ENCODE assay signal across 18 cellular contexts in the genomic region with DNA sequence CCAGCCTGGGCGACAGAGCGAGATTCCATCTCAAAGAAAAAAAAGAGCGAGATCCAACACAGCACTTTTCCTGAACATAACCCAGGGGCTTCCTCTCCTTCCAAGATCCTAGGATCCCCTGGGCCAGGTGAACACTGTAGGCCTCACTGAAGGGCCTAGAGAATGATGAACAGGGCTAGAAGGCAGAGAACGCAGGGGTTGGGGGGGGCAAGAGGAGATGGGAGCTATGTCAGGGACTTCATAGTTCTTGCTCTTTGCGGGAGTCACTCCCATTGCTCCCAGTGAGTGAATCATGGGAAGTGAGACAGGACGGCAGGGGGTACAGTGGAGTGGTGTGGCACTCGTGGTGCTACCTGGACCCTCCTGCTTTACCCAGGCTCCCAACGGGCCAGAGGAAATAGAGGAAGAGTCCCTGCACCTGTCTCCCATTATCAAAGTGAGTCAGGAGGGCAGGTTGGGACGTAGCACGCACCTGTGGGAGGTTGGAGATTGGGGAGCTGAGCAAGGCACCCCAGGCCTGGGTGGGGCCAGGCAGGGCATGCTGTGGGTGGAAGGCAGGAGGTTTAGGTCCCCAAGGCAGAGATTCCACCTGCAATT. TPM values are rescaled to one million over a fixed set of nuclear protein-coding genes. Genes with fewer than 3 reads are reported as not detected.
DNase-seq lines count a peak whose midpoint lies in the region; ATAC-seq and TF ChIP-seq lines count a peak whose summit lies in the region.
"Had no signal": no experiment of that assay in that cellular context is flagged by ENCODE, and none has a peak within 500 bp of the region (broad histone marks: within the 10 kb centered on the region; RNA-seq: fewer than 3 reads in every experiment).

No MANE protein-coding gene starts in this region.

- TF ChIP-seq POLR2A in sigmoid colon (IDR thresholded peaks at IDR 0.05), result no peak

- H3K27me3 ChIP-seq in RWPE2 (ENCODE audit: insufficient read depth, poor library complexity, severe bottlenecking), result no peaks in the 10 kb centered on the region
- no peaks in the 10 kb centered on the region for H3K27me3 ChIP-seq in foreskin keratinocyte
- H3K27me3 ChIP-seq in sigmoid colon, result no peaks in the 10 kb centered on the region

- no peaks in the 10 kb centered on the region for H3K9me3 ChIP-seq in RWPE2 (ENCODE audit: severe bottlenecking)
- H3K9me3 ChIP-seq in sigmoid colon, result no peaks in the 10 kb centered on the region

- no peak for TF ChIP-seq EP300 in sigmoid colon (IDR thresholded peaks at IDR 0.05)

- TF ChIP-seq CTCF in RWPE2 (IDR thresholded peaks at IDR 0.05; ENCODE audit: poor library complexity, severe bottlenecking), result no peak
- no peak for TF ChIP-seq CTCF in foreskin keratinocyte (conservative IDR thresholded peaks at IDR 0.05)
- no peak for TF ChIP-seq CTCF in sigmoid colon (IDR thresholded peaks at IDR 0.05)

- ATAC-seq in RWPE2 (ENCODE audit: low read depth) (peak; percentile 37), foreskin keratinocyte (peak; percentile 74)
- ATAC-seq: stimulated activated naive CD8-positive, alpha-beta T cell treated with anti-CD3 and anti-CD28 coated beads, Interleukin-15, Interleukin-2, amounts not matched to agents 100 U/mL and 50 U/mL, for 24 hours had no signal

- peaks cover 39% of the 10 kb centered on the region for H3K4me1 ChIP-seq in RWPE2 (ENCODE audit: insufficient read depth, poor library complexity, severe bottlenecking)
- peaks cover 43% of the 10 kb centered on the region for H3K4me1 ChIP-seq in foreskin keratinocyte
- peaks cover 5 to 36% (median 23%) of the 10 kb centered on the region in 4 donors for H3K4me1 ChIP-seq in sigmoid colon

- H3K36me3 ChIP-seq in RWPE2 (ENCODE audit: low read depth) (peaks cover 23% of the 10 kb centered on the region), sigmoid colon (no peaks in the 10 kb centered on the region)

- 54 to 82% methylated on average over 10 of the region's 10 CpGs for WGBS in sigmoid colon, 2 donors

- H3K4me3 ChIP-seq in RWPE2 (ENCODE audit: severe bottlenecking) (no peak overlapping the region), sigmoid colon (no peak overlapping the region)

- DNase-seq in HPDE6-E6E7 (ENCODE audit: extremely low spot score) (peak; percentile 65), RWPE2 (ENCODE audit: low spot score) (peak; percentile 76), foreskin keratinocyte (peak; percentile 71 to 88), sigmoid colon (no peak), NCI-H146 (lab: John Stamatoyannopoulos, UW) (no peak), germinal center (ENCODE audit: low spot score) (no peak)
- DNase-seq in stimulated activated CD4-positive, alpha-beta T cell treated with anti-CD3 and anti-CD28 coated beads, Interleukin-4, amount 100 ng/mL, for 24 hours, result no peak
- DNase-seq: activated CD4-positive, alpha-beta T cell treated with anti-CD3 and anti-CD28 coated beads for 1 hour; activated T-cell treated with anti-CD3 and anti-CD28 coated beads, Interleukin-2, amount 50 U/mL, for 24 hours; CD4-positive, alpha-beta T cell; dermis blood vessel endothelial cell; GF-D8; NCI-H1092 treated with DMSO at 0.1 percent for 48 hours; retina; stimulated activated naive CD8-positive, alpha-beta T cell treated with anti-CD3 and anti-CD28 coated beads, Interleukin-15, Interleukin-2, amounts not matched to agents 100 U/mL and 50 U/mL, for 24 hours; SW 1271 had no signal

- H3K27ac ChIP-seq in RWPE2 (ENCODE audit: poor library complexity, severe bottlenecking) (peak overlapping the region; percentile 98), foreskin keratinocyte (no peak overlapping the region), sigmoid colon (peak overlapping the region in 3 of 4 donors; percentile 6 to 92 (median 86))

- intact Hi-C loops in sigmoid colon (cut with DNase I), result no loop called here

RNA-seq across cellular contexts. Expression of a gene that starts 1.3 kb away (rescaled TPM):
- 445 and 504 TPM in 2 replicates for total RNA-seq in foreskin keratinocyte
- polyA plus RNA-seq in foreskin keratinocyte, result 626 and 720 TPM in 2 replicates
- 10 to 100 TPM; 20.6 to 63.1 (median 35.5) TPM for total RNA-seq in sigmoid colon
- polyA plus RNA-seq in sigmoid colon, result 1,000 to 10,000 TPM; 3,181 to 3,526 (median 3,402) TPM

RNA-seq across cellular contexts. Expression of a gene that starts 42.8 kb away (rescaled TPM):
- total RNA-seq in foreskin keratinocyte (500 and 580 TPM in 2 replicates), sigmoid colon (1 to 10 TPM; 1.5 to 3.9 (median 2.5) TPM)
- polyA plus RNA-seq in foreskin keratinocyte (561 and 630 TPM in 2 replicates), sigmoid colon (100 to 1,000 TPM; 596 to 847 (median 800) TPM)

RNA-seq across cellular contexts. Expression of a gene that starts 57.4 kb away (rescaled TPM):
- total RNA-seq in foreskin keratinocyte (0.32 and 0.58 TPM in 2 replicates), sigmoid colon (not detected)
- polyA plus RNA-seq in foreskin keratinocyte (0.10 and 0.17 TPM in 2 replicates), sigmoid colon (1 to 10 TPM in 1 of 3 donors, under 1 TPM in 1, not detected in 1; 0.20 to 5.4 TPM)
- total RNA-seq: CD4-positive, alpha-beta T cell; dermis blood vessel endothelial cell; fibroblast of villous mesenchyme; mononuclear cell had no signal

Comparison
In these comparisons a context has a peak if more than half of its experiments do, and no peak if none do; other contexts are left out.
1. DNase-seq: peak in HPDE6-E6E7 (single experiment), RWPE2 (single experiment) and foreskin keratinocyte (2 of 2); none in sigmoid colon (single experiment), NCI-H146 (single experiment), stimulated activated CD4-positive, alpha-beta T cell treated with anti-CD3 and anti-CD28 coated beads, Interleukin-4, amount 100 ng/mL, for 24 hours (single experiment) and germinal center (single experiment).
2. RNA of a gene that starts 42.8 kb away (total RNA-seq): 500 to 580 TPM in foreskin keratinocyte; 1.5 to 3.9 TPM in sigmoid colon; every median in the first group is over 100 times any median in the second.